ENCODE assay signal across 9 cellular contexts in genomic region chr19:17841371-17841809, GRCh38. TPM values are rescaled to one million over a fixed set of nuclear protein-coding genes. Genes with fewer than 3 reads are reported as not detected.
DNase-seq lines count a peak whose midpoint lies in the region; ATAC-seq and TF ChIP-seq lines count a peak whose summit lies in the region.
"Had no signal": no experiment of that assay in that cellular context is flagged by ENCODE, and none has a peak within 500 bp of the region (broad histone marks: within the 10 kb centered on the region; RNA-seq: fewer than 3 reads in every experiment).

No MANE protein-coding gene starts in this region.

- H3K27me3 ChIP-seq in right cardiac atrium (ENCODE audit: control insufficient read depth, insufficient read depth): no peaks in the 10 kb centered on the region
- H3K27me3 ChIP-seq in stomach: peaks cover 0 to 69% (median 0%) of the 10 kb centered on the region in 3 donors
- peaks cover 5 to 61% (median 49%) of the 10 kb centered on the region in 3 donors for H3K27me3 ChIP-seq in sigmoid colon

- WGBS in right cardiac atrium: 36% methylated on average over 30 of the region's 30 CpGs
- 21 to 33% (median 26%) methylated on average over 23 to 30 of the region's 30 CpGs for WGBS in stomach, 5 donors
- 19 to 60% methylated on average over 30 of the region's 30 CpGs for WGBS in sigmoid colon, 2 donors

- no peak for TF ChIP-seq EP300 in stomach (IDR thresholded peaks at IDR 0.05)
- TF ChIP-seq EP300 in sigmoid colon (IDR thresholded peaks at IDR 0.05): no peak

- peak; percentile 34 for DNase-seq in NCI-H345 (lab: John Stamatoyannopoulos, UW)
- DNase-seq in NCI-H345 treated with DMSO at 0.1 percent for 48 hours (lab: John Stamatoyannopoulos, UW; ENCODE audit: unreplicated experiment): no peak
- DNase-seq in right cardiac atrium: peak in 1 of 3 donors; percentile 75
- DNase-seq in stomach: peak; percentile 44
- no peak for DNase-seq in sigmoid colon
- no peak for DNase-seq in NCI-H446 treated with DMSO at 0.1 percent for 48 hours (lab: John Stamatoyannopoulos, UW)
- DNase-seq: NK-92 treated with Interleukin-12 subunit alpha and Interleukin-12 subunit beta, amount 100 ng/mL, for 24 hours had no signal

- H3K4me1 ChIP-seq in right cardiac atrium (ENCODE audit: control insufficient read depth, insufficient read depth, low read length) (peaks cover 2% of the 10 kb centered on the region), stomach (peaks cover 13 to 27% (median 20%) of the 10 kb centered on the region in 4 donors), sigmoid colon (peaks cover 0 to 18% (median 12%) of the 10 kb centered on the region in 4 donors)

- TF ChIP-seq POLR2A in stomach (IDR thresholded peaks at IDR 0.05) (no peak), sigmoid colon (IDR thresholded peaks at IDR 0.05) (no peak)

- TF ChIP-seq CTCF in stomach (IDR thresholded peaks at IDR 0.05) (no peak), sigmoid colon (IDR thresholded peaks at IDR 0.05) (no peak)

- H3K36me3 ChIP-seq in stomach (peaks cover 0 to 54% (median 27%) of the 10 kb centered on the region in 4 donors), sigmoid colon (no peaks in the 10 kb centered on the region)

- H3K4me3 ChIP-seq in right cardiac atrium (ENCODE audit: low read length) (peak overlapping the region; percentile 24), stomach (peak overlapping the region; percentile 19 to 46 (median 30)), sigmoid colon (peak overlapping the region in 2 of 4 donors; percentile 27 to 33)

- H3K9me3 ChIP-seq in right cardiac atrium (ENCODE audit: control insufficient read depth, low read length) (no peaks in the 10 kb centered on the region), stomach (no peaks in the 10 kb centered on the region), sigmoid colon (no peaks in the 10 kb centered on the region)

- intact Hi-C loops in right cardiac atrium (cut with DNase I): no loop called here
- intact Hi-C loops in stomach (cut with DNase I; ENCODE audit: low total_unique reads): no loop called here
- intact Hi-C loops in sigmoid colon (cut with DNase I): no loop called here

- ATAC-seq in right cardiac atrium: peak; percentile 27 to 32

- no peak overlapping the region for H3K27ac ChIP-seq in right cardiac atrium (ENCODE audit: low read length)
- peak overlapping the region in 1 of 5 donors; percentile 35 for H3K27ac ChIP-seq in stomach
- H3K27ac ChIP-seq in sigmoid colon: no peak overlapping the region

RNA-seq across cellular contexts. Expression of gene JAK3, which starts 6.4 kb away (rescaled TPM):
- 1 to 10 TPM; 1.6 to 5.3 (median 4.0) TPM for total RNA-seq in right cardiac atrium
- polyA plus RNA-seq in right cardiac atrium: 2.2 TPM
- 10 to 100 TPM in 2 of 5 donors, 1 to 10 TPM in 2, under 1 TPM in 1; 0.89 to 50.2 (median 3.9) TPM for total RNA-seq in stomach
- 1 to 10 TPM; 2.3 to 3.2 (median 2.6) TPM for polyA plus RNA-seq in stomach
- total RNA-seq in sigmoid colon: 1 to 10 TPM; 1.4 to 4.3 (median 1.7) TPM
- polyA plus RNA-seq in sigmoid colon: 10 to 100 TPM in 1 of 3 donors, 1 to 10 TPM in 1, under 1 TPM in 1; 0.46 to 22.0 (median 1.2) TPM

RNA-seq across cellular contexts. Expression of gene RPL18A, which starts 18.3 kb away (rescaled TPM):
- 1,000 to 10,000 TPM in 1 of 4 donors, 100 to 1,000 TPM in 3; 850 to 1,097 (median 916) TPM for total RNA-seq in right cardiac atrium
- 998 TPM for polyA plus RNA-seq in right cardiac atrium
- total RNA-seq in stomach: 1,000 to 10,000 TPM in 3 of 5 donors, 100 to 1,000 TPM in 2; 854 to 1,923 (median 1,089) TPM
- polyA plus RNA-seq in stomach: 1,000 to 10,000 TPM; 3,674 to 4,061 (median 3,993) TPM
- 1,000 to 10,000 TPM; 1,686 to 2,372 (median 2,021) TPM for total RNA-seq in sigmoid colon
- polyA plus RNA-seq in sigmoid colon: 1,000 to 10,000 TPM; 3,119 to 3,945 (median 3,295) TPM

RNA-seq across cellular contexts. Expression of gene INSL3, which starts 20.1 kb away (rescaled TPM):
- total RNA-seq in right cardiac atrium (not detected), stomach (not detected), sigmoid colon (not detected)
- polyA plus RNA-seq in right cardiac atrium (not detected), stomach (under 1 TPM in 1 of 3 donors, not detected in 2; 0.23 TPM), sigmoid colon (under 1 TPM in 1 of 3 donors, not detected in 2; 0.85 TPM)
- total RNA-seq: HT-29, lower leg skin had no signal

RNA-seq across cellular contexts. Expression of gene SLC5A5, which starts 30.4 kb away (rescaled TPM):
- not detected for total RNA-seq in right cardiac atrium
- not detected for polyA plus RNA-seq in right cardiac atrium
- total RNA-seq in stomach: 100 to 1,000 TPM in 2 of 5 donors, 10 to 100 TPM in 1, 1 to 10 TPM in 1, not detected in 1; 4.0 to 116 (median 70.7) TPM
- polyA plus RNA-seq in stomach: 10 to 100 TPM in 1 of 3 donors, 1 to 10 TPM in 2; 1.3 to 19.7 (median 1.4) TPM
- total RNA-seq in sigmoid colon: not detected
- polyA plus RNA-seq in sigmoid colon: under 1 TPM in 2 of 3 donors, not detected in 1; 0.13 to 0.60 TPM
- total RNA-seq: HT-29, lower leg skin had no signal

RNA-seq across cellular contexts. Expression of gene B3GNT3, which starts 46.5 kb away (rescaled TPM):
- total RNA-seq in right cardiac atrium (not detected), stomach (100 to 1,000 TPM in 1 of 5 donors, 10 to 100 TPM in 4; 11.9 to 117 (median 25.7) TPM), sigmoid colon (under 1 TPM in 1 of 4 donors, not detected in 3; 0.55 TPM)
- polyA plus RNA-seq in right cardiac atrium (not detected), stomach (10 to 100 TPM; 11.3 to 39.3 (median 11.3) TPM), sigmoid colon (10 to 100 TPM; 20.4 to 72.3 (median 35.4) TPM)

Comparison
In these comparisons a context has a peak if more than half of its experiments do, and no peak if none do; other contexts are left out.
1. DNase-seq: peak in NCI-H345 (single experiment) and stomach (single experiment); none in NCI-H345 treated with DMSO at 0.1 percent for 48 hours (single experiment), sigmoid colon (single experiment) and NCI-H446 treated with DMSO at 0.1 percent for 48 hours (single experiment).